ENCODE assay signal across 1 cellular context in the genomic region with DNA sequence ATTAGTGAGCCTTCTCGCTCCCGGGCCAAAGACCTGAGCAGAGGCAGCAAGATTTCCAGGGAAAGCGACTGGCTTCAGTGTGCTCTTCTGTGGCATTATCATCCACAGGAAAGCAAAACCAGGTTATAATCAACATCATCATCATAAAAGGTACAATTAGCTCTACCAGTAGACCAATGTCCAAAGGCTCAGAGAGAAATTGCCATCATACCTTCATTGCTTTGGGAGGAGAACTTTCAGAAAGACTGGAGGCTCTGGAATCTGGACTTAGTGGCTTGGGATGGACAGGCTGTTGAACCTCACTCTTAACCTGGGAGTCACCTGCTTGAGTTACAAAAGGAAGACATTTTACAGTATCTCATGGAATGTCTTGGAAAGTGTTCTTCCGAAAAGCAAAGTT.
TF ChIP-seq lines count a peak whose summit lies in the region.

No MANE protein-coding gene starts in this region.

TF ChIP-seq in IMR-90, 13 proteins besides CTCF, POLR2A, EP300 and RAD21 (continued from another document):
- TF ChIP-seq, protein P1, sequence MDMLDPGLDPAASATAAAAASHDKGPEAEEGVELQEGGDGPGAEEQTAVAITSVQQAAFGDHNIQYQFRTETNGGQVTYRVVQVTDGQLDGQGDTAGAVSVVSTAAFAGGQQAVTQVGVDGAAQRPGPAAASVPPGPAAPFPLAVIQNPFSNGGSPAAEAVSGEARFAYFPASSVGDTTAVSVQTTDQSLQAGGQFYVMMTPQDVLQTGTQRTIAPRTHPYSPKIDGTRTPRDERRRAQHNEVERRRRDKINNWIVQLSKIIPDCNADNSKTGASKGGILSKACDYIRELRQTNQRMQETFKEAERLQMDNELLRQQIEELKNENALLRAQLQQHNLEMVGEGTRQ (IDR thresholded peaks at IDR 0.05; ENCODE audit: low read depth, low read length): no peak
- TF ChIP-seq MXI1 (IDR thresholded peaks at IDR 0.05; ENCODE audit: borderline replicate concordance, low read depth, low read length) (no peak), RFX5 (IDR thresholded peaks at IDR 0.05; ENCODE audit: low read depth, low read length) (no peak), FOS (IDR thresholded peaks at IDR 0.05; ENCODE audit: low read depth, low read length) (no peak), SMC3 (IDR thresholded peaks at IDR 0.05; ENCODE audit: low read depth, low read length) (no peak), CEBPB (IDR thresholded peaks at IDR 0.05; ENCODE audit: low read depth, low read length) (no peak), NFE2L2 (IDR thresholded peaks at IDR 0.05; ENCODE audit: low read depth, low read length) (no peak), MAFK (IDR thresholded peaks at IDR 0.05; ENCODE audit: low read depth, low read length) (no peak), CHD1 (IDR thresholded peaks at IDR 0.05; ENCODE audit: low read depth, low read length) (no peak), MAZ (IDR thresholded peaks at IDR 0.05; ENCODE audit: borderline replicate concordance, low read depth, low read length) (no peak), BHLHE40 (IDR thresholded peaks at IDR 0.05; ENCODE audit: low read depth, low read length) (no peak)
- TF ChIP-seq, protein P2, sequence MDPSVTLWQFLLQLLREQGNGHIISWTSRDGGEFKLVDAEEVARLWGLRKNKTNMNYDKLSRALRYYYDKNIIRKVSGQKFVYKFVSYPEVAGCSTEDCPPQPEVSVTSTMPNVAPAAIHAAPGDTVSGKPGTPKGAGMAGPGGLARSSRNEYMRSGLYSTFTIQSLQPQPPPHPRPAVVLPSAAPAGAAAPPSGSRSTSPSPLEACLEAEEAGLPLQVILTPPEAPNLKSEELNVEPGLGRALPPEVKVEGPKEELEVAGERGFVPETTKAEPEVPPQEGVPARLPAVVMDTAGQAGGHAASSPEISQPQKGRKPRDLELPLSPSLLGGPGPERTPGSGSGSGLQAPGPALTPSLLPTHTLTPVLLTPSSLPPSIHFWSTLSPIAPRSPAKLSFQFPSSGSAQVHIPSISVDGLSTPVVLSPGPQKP (IDR thresholded peaks at IDR 0.05; ENCODE audit: borderline replicate concordance, low read depth, low read length): no peak
